ENCODE assay signal across 4 cellular contexts in genomic region chr5:58770131-58770530, GRCh38.
"Had no signal": no experiment of that assay in that cellular context is flagged by ENCODE, and none has a peak within 500 bp of the region (broad histone marks: within the 10 kb centered on the region; RNA-seq: fewer than 3 reads in every experiment).

No MANE protein-coding gene starts in this region.

- H3K4me2 ChIP-seq: GM23338 had no signal

- H2AFZ ChIP-seq: GM23338 had no signal

- H3K4me3 ChIP-seq: GM23338 had no signal

- DNase-seq: H9, HCEC 1CT, IMR-90 had no signal
